In genomic region chr10:10803273-10803672, GRCh38 we compare ENCODE assay signal across 25 cellular contexts.
DNase-seq lines count a peak whose midpoint lies in the region; ATAC-seq, FAIRE-seq and TF ChIP-seq lines count a peak whose summit lies in the region.
"Had no signal": no experiment of that assay in that cellular context is flagged by ENCODE, and none has a peak within 500 bp of the region (broad histone marks: within the 10 kb centered on the region; RNA-seq: fewer than 3 reads in every experiment).

No MANE protein-coding gene starts in this region.

- FAIRE-seq in frontal cortex (lab: Jason Lieb, UNC): no peak
- FAIRE-seq: A204.1 had no signal

- peak; percentile 89 to 90 for ATAC-seq in left cardiac atrium
- peak; percentile 91 for ATAC-seq in sciatic nerve
- ATAC-seq in GM21737 (IDR thresholded peaks at IDR 0.05; ENCODE audit: unreplicated experiment): no peak
- no peak for ATAC-seq in stimulated activated naive B cell treated with anti-CD40 and anti-IgM and Interleukin-4, amounts not matched to agents 10 μg/mL and 1 μg/mL and 100 μg/mL, for 72 hours (replicated peaks)
- ATAC-seq: Panc1 had no signal

- H3K4me3 ChIP-seq in AG10803 (ENCODE audit: low read length): no peak overlapping the region
- H3K4me3 ChIP-seq: cardiac muscle cell, lung, ovary, SK-N-MC, skin epidermis, thyroid gland had no signal

- H3K4me3 Mint-ChIP-seq in stimulated activated naive B cell treated with anti-CD40 and anti-IgM and Interleukin-4, amounts not matched to agents 10 μg/mL and 1 μg/mL and 100 μg/mL, for 72 hours: no peak overlapping the region
- H3K4me3 Mint-ChIP-seq: CD4-positive, CD25-positive, alpha-beta regulatory T cell; naive B cell had no signal

- H3K9me3 Mint-ChIP-seq in stimulated activated naive B cell treated with anti-CD40 and anti-IgM and Interleukin-4, amounts not matched to agents 10 μg/mL and 1 μg/mL and 100 μg/mL, for 72 hours: peaks cover 0 to 2% of the 10 kb centered on the region in 2 donors
- H3K9me3 Mint-ChIP-seq: activated T-helper 2 cell treated with anti-CD3 and anti-CD28 coated beads, Interferon-gamma antibody, Interleukin-2, Interleukin-4, amounts not matched to agents 10 μg/mL and 5 μg/mL and 100 μg/mL, durations not matched to agents 14 hours and 24 hours and 36 hours had no signal

- TF ChIP-seq CTCF in AG10803 (conservative IDR thresholded peaks at IDR 0.05; ENCODE audit: low read length): no peak

- peaks cover 8 to 14% of the 10 kb centered on the region in 2 donors for H3K27me3 Mint-ChIP-seq in stimulated activated naive B cell treated with anti-CD40 and anti-IgM and Interleukin-4, amounts not matched to agents 10 μg/mL and 1 μg/mL and 100 μg/mL, for 72 hours
- H3K27me3 Mint-ChIP-seq: CD4-positive, CD25-positive, alpha-beta regulatory T cell had no signal

- peaks cover 0 to 2% of the 10 kb centered on the region in 2 donors for H3K4me1 Mint-ChIP-seq in stimulated activated naive B cell treated with anti-CD40 and anti-IgM and Interleukin-4, amounts not matched to agents 10 μg/mL and 1 μg/mL and 100 μg/mL, for 72 hours
- H3K4me1 Mint-ChIP-seq: CD4-positive, CD25-positive, alpha-beta regulatory T cell; naive B cell had no signal

- intact Hi-C loops in left cardiac atrium (cut with DNase I) (loop anchor here in 1 of 2 donors (5.0 kb wide), 1 partner anchor 109 kb away; no protein-coding TSS in a partner anchor), sciatic nerve (cut with DNase I) (no loop called here)

- DNase-seq in AG10803 (ENCODE audit: low read depth): peak; percentile 62
- DNase-seq in cerebellum (ENCODE audit: low spot score): peak; percentile 71
- peak; percentile 40 for DNase-seq in left cardiac atrium
- DNase-seq in sciatic nerve (ENCODE audit: low spot score): no peak
- DNase-seq in NCI-H128 (lab: John Stamatoyannopoulos, UW; ENCODE audit: unreplicated experiment): no peak
- no peak for DNase-seq in frontal cortex (ENCODE audit: low spot score in 2 of 2)
- no peak for DNase-seq in stimulated activated naive B cell treated with anti-CD40 and anti-IgM and Interleukin-4, amounts not matched to agents 10 μg/mL and 1 μg/mL and 100 μg/mL, for 72 hours
- DNase-seq: activated CD4-positive, CD25-positive, alpha-beta regulatory T cell treated with anti-CD3 and anti-CD28 coated beads, Interleukin-2, amount 50 U/mL, for 72 hours; CD4-positive, CD25-positive, alpha-beta regulatory T cell; DMS153; effector CD8-positive, alpha-beta T cell; naive B cell; NCI-H1694 treated with DMSO at 0.1 percent for 48 hours; stimulated activated CD4-positive, alpha-beta T cell treated with anti-CD3 and anti-CD28 coated beads, Interleukin-2, amount 100 ng/mL, for 48 hours; T-helper 9 cell; thyroid gland had no signal

- H3K36me3 Mint-ChIP-seq in stimulated activated naive B cell treated with anti-CD40 and anti-IgM and Interleukin-4, amounts not matched to agents 10 μg/mL and 1 μg/mL and 100 μg/mL, for 72 hours: no peaks in the 10 kb centered on the region
- H3K36me3 Mint-ChIP-seq: CD4-positive, CD25-positive, alpha-beta regulatory T cell; naive B cell had no signal

- H3K27ac Mint-ChIP-seq in stimulated activated naive B cell treated with anti-CD40 and anti-IgM and Interleukin-4, amounts not matched to agents 10 μg/mL and 1 μg/mL and 100 μg/mL, for 72 hours: no peak overlapping the region
- H3K27ac Mint-ChIP-seq: activated T-helper 2 cell treated with anti-CD3 and anti-CD28 coated beads, Interferon-gamma antibody, Interleukin-2, Interleukin-4, amounts not matched to agents 10 μg/mL and 5 μg/mL and 100 μg/mL, durations not matched to agents 14 hours and 24 hours and 36 hours; CD4-positive, CD25-positive, alpha-beta regulatory T cell; naive B cell had no signal

Comparison
In these comparisons a context has a peak if more than half of its experiments do, and no peak if none do; other contexts are left out.
1. DNase-seq: peak in AG10803 (single experiment), cerebellum (single experiment) and left cardiac atrium (single experiment); none in sciatic nerve (single experiment), NCI-H128 (single experiment), frontal cortex (0 of 2) and stimulated activated naive B cell treated with anti-CD40 and anti-IgM and Interleukin-4, amounts not matched to agents 10 μg/mL and 1 μg/mL and 100 μg/mL, for 72 hours (single experiment).
2. ATAC-seq: peak in left cardiac atrium (2 of 2) and sciatic nerve (single experiment); none in GM21737 (single experiment) and stimulated activated naive B cell treated with anti-CD40 and anti-IgM and Interleukin-4, amounts not matched to agents 10 μg/mL and 1 μg/mL and 100 μg/mL, for 72 hours (0 of 2).